9 cellular contexts compared by ENCODE assay signal in the genomic region with DNA sequence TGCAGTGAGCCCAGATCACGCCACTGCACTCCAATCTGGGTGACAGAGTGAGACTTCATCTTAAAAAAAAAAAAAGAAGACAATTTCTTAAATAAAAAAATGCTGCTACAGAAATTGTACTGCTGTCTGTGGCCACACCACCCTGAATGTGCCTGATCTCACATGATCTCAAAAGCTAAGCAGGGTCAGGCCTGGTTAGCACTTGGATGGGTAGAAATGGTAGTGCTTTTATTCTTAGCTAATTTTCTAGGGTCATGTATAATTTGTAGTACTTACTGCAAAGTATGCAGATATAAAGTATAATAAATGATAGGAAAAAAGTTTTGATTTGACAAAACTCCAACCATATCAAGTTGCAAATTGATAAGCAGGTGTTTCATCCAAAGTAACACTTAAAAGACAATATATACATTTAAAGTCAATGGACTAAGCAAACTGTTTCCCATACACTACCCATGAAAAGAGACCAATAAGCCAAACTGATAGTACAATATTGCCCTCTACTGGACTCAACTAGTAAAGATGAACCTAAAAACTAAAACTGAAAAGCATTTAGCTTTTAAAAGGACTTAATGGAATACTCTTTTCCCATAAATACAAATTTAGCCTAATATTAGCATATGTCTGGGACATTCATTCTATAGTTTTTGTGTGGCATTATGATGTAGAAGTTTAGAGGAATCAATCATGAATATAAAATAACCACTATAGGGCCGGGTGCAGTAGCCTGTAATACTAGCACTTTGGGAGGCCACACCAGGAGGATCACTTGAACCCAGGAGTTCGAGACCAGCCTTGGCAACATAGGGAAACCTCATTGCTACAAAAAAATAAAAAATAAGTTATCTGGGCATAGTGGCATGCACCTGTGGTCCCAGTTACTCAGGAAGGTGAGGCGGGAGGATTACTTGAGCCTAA. TPM values are rescaled to one million over a fixed set of nuclear protein-coding genes. Genes with fewer than 3 reads are reported as not detected.
DNase-seq lines count a peak whose midpoint lies in the region; ATAC-seq and TF ChIP-seq lines count a peak whose summit lies in the region.
"Had no signal": no experiment of that assay in that cellular context is flagged by ENCODE, and none has a peak within 500 bp of the region (broad histone marks: within the 10 kb centered on the region; RNA-seq: fewer than 3 reads in every experiment).

No MANE protein-coding gene starts in this region.

- H3K79me2 ChIP-seq in OCI-LY7 (ENCODE audit: insufficient read depth, low read depth, low read length): no peaks in the 10 kb centered on the region

- H3K9me2 ChIP-seq in OCI-LY7 (ENCODE audit: insufficient read depth, low read length): no peaks in the 10 kb centered on the region

- no peaks in the 10 kb centered on the region for H4K20me1 ChIP-seq in OCI-LY7 (ENCODE audit: insufficient read depth, low read length)

- POLR2A ChIA-PET in OCI-LY7 (lab: Charles Lee): interaction anchor here (0.6 to 1.8 kb wide), 7 partner anchors 16 to 194 kb away, joined by 3 to 13 read pairs (median 4); no protein-coding TSS in a partner anchor
- POLR2A ChIA-PET in naive thymus-derived CD4-positive, alpha-beta T cell (lab: Charles Lee): interaction anchor here (1.3 kb wide), 1 partner anchor 207 kb away, joined by 3 read pairs; no protein-coding TSS in a partner anchor

- H3K36me3 Mint-ChIP-seq in effector memory CD8-positive, alpha-beta T cell (ENCODE audit: insufficient read depth): no peaks in the 10 kb centered on the region
- H3K36me3 Mint-ChIP-seq in naive thymus-derived CD4-positive, alpha-beta T cell: peaks cover 0 to 4% (median 3%) of the 10 kb centered on the region in 5 donors

- intact Hi-C loops in heart right ventricle (cut with DNase I): loop anchor here in 9 of 10 donors (1.0 to 10.0 kb wide), 11 partner anchors 114 to 292 kb away; partner anchors contain the start of gene REL (in 1 of the 9)
- intact Hi-C loops in Right ventricle myocardium superior (cut with DNase I): loop anchor here (5.0 to 10.0 kb wide), 2 partner anchors 204 to 292 kb away; no protein-coding TSS in a partner anchor
- intact Hi-C loops in OCI-LY7 (cut with micrococcal nuclease; ENCODE audit: unreplicated experiment): loop anchor here (1.0 to 5.0 kb wide), 5 partner anchors 62 to 292 kb away; no protein-coding TSS in a partner anchor
- intact Hi-C loops in naive thymus-derived CD4-positive, alpha-beta T cell (cut with micrococcal nuclease): loop anchor here (1.0 to 5.0 kb wide), 7 partner anchors 34 to 292 kb away; partner anchors contain the start of gene REL (in 1 of the 2)
- intact Hi-C loops in head of caudate nucleus (cut with DNase I): loop anchor here (5.0 to 10.0 kb wide), 2 partner anchors 204 to 292 kb away; no protein-coding TSS in a partner anchor

- H3K27ac ChIP-seq in heart right ventricle (no peak overlapping the region), OCI-LY7 (ENCODE audit: low read depth, low read length, poor library complexity, severe bottlenecking) (peak overlapping the region; percentile 38)
- H3K27ac ChIP-seq in naive thymus-derived CD4-positive, alpha-beta T cell (ENCODE audit: low read depth, low read length): no peak overlapping the region

- CTCF ChIA-PET in OCI-LY7 (lab: Charles Lee; ENCODE audit: unreplicated experiment): interaction anchor here (0.8 to 1.7 kb wide), 4 partner anchors 12 to 193 kb away, joined by 3 to 9 read pairs (median 4); no protein-coding TSS in a partner anchor
- CTCF ChIA-PET in naive thymus-derived CD4-positive, alpha-beta T cell (lab: Charles Lee): interaction anchor here (0.5 to 9.0 kb wide), 22 partner anchors 9 to 291 kb away, joined by 3 to 108 read pairs (median 3); partner anchors contain the start of genes PEX13 and PUS10

- in situ Hi-C loops in KBM-7 (cut with MboI; ENCODE audit: low pct_unique_long_range_greater_than_20kb, low sequenced_read_pairs): loop anchor here (25.0 kb wide), 1 partner anchor 187 kb away; no protein-coding TSS in a partner anchor

- H3K27me3 Mint-ChIP-seq in effector memory CD8-positive, alpha-beta T cell: no peaks in the 10 kb centered on the region
- H3K27me3 Mint-ChIP-seq in naive thymus-derived CD4-positive, alpha-beta T cell: no peaks in the 10 kb centered on the region
- H3K27me3 Mint-ChIP-seq: stimulated activated naive CD8-positive, alpha-beta T cell treated with anti-CD3 and anti-CD28 coated beads, Interleukin-15, Interleukin-2, amounts not matched to agents 100 ng/mL and 50 ng/mL, for 24 hours had no signal

- H3K9me3 ChIP-seq in heart right ventricle (no peaks in the 10 kb centered on the region), OCI-LY7 (ENCODE audit: low read length) (no peaks in the 10 kb centered on the region)
- no peaks in the 10 kb centered on the region for H3K9me3 ChIP-seq in naive thymus-derived CD4-positive, alpha-beta T cell (ENCODE audit: control insufficient read depth in 2 of 3, low read length in 3 of 3)

- no TSS peak for BruUV-seq in OCI-LY7 (replicated peaks; lab: Mats Ljungman, UMichigan)

- WGBS in heart right ventricle, 2 donors: 83 to 85% methylated on average over 4 of the region's 4 CpGs

- TF ChIP-seq CTCF in heart right ventricle (IDR thresholded peaks at IDR 0.05): peak in 8 of 9 donors; percentile 40 to 79 (median 70)
- TF ChIP-seq CTCF in OCI-LY7 (conservative IDR thresholded peaks at IDR 0.05; ENCODE audit: low read length): peak; percentile 97

- H3K4me3 Mint-ChIP-seq in effector memory CD8-positive, alpha-beta T cell: no peak overlapping the region
- no peak overlapping the region for H3K4me3 Mint-ChIP-seq in naive thymus-derived CD4-positive, alpha-beta T cell
- H3K4me3 Mint-ChIP-seq: stimulated activated naive CD8-positive, alpha-beta T cell treated with anti-CD3 and anti-CD28 coated beads, Interleukin-15, Interleukin-2, amounts not matched to agents 100 ng/mL and 50 ng/mL, for 24 hours had no signal

- H3K4me3 ChIP-seq in heart right ventricle (no peak overlapping the region), OCI-LY7 (ENCODE audit: low read depth, low read length, poor library complexity, severe bottlenecking) (no peak overlapping the region)
- no peak overlapping the region for H3K4me3 ChIP-seq in naive thymus-derived CD4-positive, alpha-beta T cell (ENCODE audit: low read length)

- ATAC-seq in heart right ventricle (peak in 1 of 8 donors; percentile 56), Right ventricle myocardium superior (ENCODE audit: poor library complexity) (no peak), GM18873 (IDR thresholded peaks at IDR 0.05; ENCODE audit: low FRiP score, unreplicated experiment) (no peak)
- peak; percentile 83 for ATAC-seq in effector memory CD8-positive, alpha-beta T cell (replicated peaks)
- peak; percentile 91 for ATAC-seq in naive thymus-derived CD4-positive, alpha-beta T cell

- no peak overlapping the region for H3K27ac Mint-ChIP-seq in effector memory CD8-positive, alpha-beta T cell
- no peak overlapping the region for H3K27ac Mint-ChIP-seq in naive thymus-derived CD4-positive, alpha-beta T cell
- H3K27ac Mint-ChIP-seq: stimulated activated naive CD8-positive, alpha-beta T cell treated with anti-CD3 and anti-CD28 coated beads, Interleukin-15, Interleukin-2, amounts not matched to agents 100 ng/mL and 50 ng/mL, for 24 hours had no signal

- 0 out of 2 replicates have a peak overlapping the region, but pooled peaks have one; percentile 8 for H2AFZ ChIP-seq in OCI-LY7 (ENCODE audit: low read length)

- H3K36me3 ChIP-seq in heart right ventricle (peaks cover 0 to 7% (median 0%) of the 10 kb centered on the region in 9 donors), OCI-LY7 (ENCODE audit: insufficient read depth, low read length) (no peaks in the 10 kb centered on the region)
- H3K36me3 ChIP-seq in naive thymus-derived CD4-positive, alpha-beta T cell (ENCODE audit: control insufficient read depth in 2 of 3, insufficient read depth in 3 of 3, low read length in 3 of 3): no peaks in the 10 kb centered on the region

- H3K4me1 ChIP-seq in heart right ventricle (peaks cover 0 to 11% (median 0%) of the 10 kb centered on the region in 9 donors), OCI-LY7 (ENCODE audit: insufficient read depth, low read length, poor library complexity, severe bottlenecking) (peaks cover 53% of the 10 kb centered on the region)
- no peaks in the 10 kb centered on the region for H3K4me1 ChIP-seq in naive thymus-derived CD4-positive, alpha-beta T cell (ENCODE audit: control insufficient read depth in 2 of 2, insufficient read depth in 2 of 2, low read length in 2 of 2)

- no peaks in the 10 kb centered on the region for H3K9me3 Mint-ChIP-seq in effector memory CD8-positive, alpha-beta T cell
- H3K9me3 Mint-ChIP-seq in naive thymus-derived CD4-positive, alpha-beta T cell: no peaks in the 10 kb centered on the region
- H3K9me3 Mint-ChIP-seq: stimulated activated naive CD8-positive, alpha-beta T cell treated with anti-CD3 and anti-CD28 coated beads, Interleukin-15, Interleukin-2, amounts not matched to agents 100 ng/mL and 50 ng/mL, for 24 hours had no signal

- H3K27me3 ChIP-seq in heart right ventricle: no peaks in the 10 kb centered on the region
- H3K27me3 ChIP-seq in naive thymus-derived CD4-positive, alpha-beta T cell (ENCODE audit: control insufficient read depth in 2 of 2, insufficient read depth in 2 of 2, low read length in 2 of 2): no peaks in the 10 kb centered on the region

- H3K4me2 ChIP-seq in OCI-LY7 (ENCODE audit: low read length): 0 out of 2 replicates have a peak overlapping the region, but pooled peaks have one; percentile 4

- H3K4me1 Mint-ChIP-seq in effector memory CD8-positive, alpha-beta T cell (ENCODE audit: low read depth in 2 of 2): no peaks in the 10 kb centered on the region
- no peaks in the 10 kb centered on the region for H3K4me1 Mint-ChIP-seq in naive thymus-derived CD4-positive, alpha-beta T cell

- DNase-seq in heart right ventricle (no peak), Right ventricle myocardium superior (no peak), KBM-7 (peak; percentile 78), OCI-LY7 (ENCODE audit: low spot score) (peak; percentile 82), head of caudate nucleus (no peak)
- peak; percentile 25 to 33 (median 32) for DNase-seq in effector memory CD8-positive, alpha-beta T cell
- peak in 7 of 9 donors; percentile 13 to 63 (median 52) for DNase-seq in naive thymus-derived CD4-positive, alpha-beta T cell

RNA-seq across cellular contexts. Expression of gene PEX13, which starts 18.6 kb away (rescaled TPM):
- 10 to 100 TPM; 21.9 to 27.8 (median 24.5) TPM for total RNA-seq in heart right ventricle
- 10 to 100 TPM; 11.9 to 12.4 TPM for polyA plus RNA-seq in heart right ventricle
- total RNA-seq in Right ventricle myocardium superior: 19.5 TPM
- 18.9 and 20.3 TPM in 2 replicates for total RNA-seq in OCI-LY7 (2014; rRNA removed; shearing (Covaris generic))
- 23.4 and 27.6 TPM in 2 replicates for total RNA-seq in OCI-LY7 (2022)
- total RNA-seq in naive thymus-derived CD4-positive, alpha-beta T cell: 10 to 100 TPM in 4 of 5 experiments, 1 to 10 TPM in 1; 7.2 to 23.6 (median 17.8) TPM
- 10 to 100 TPM; 15.0 to 15.8 TPM for polyA plus RNA-seq in naive thymus-derived CD4-positive, alpha-beta T cell

RNA-seq across cellular contexts. Expression of gene PUS10, which starts 19.2 kb away (rescaled TPM):
- total RNA-seq in heart right ventricle (1 to 10 TPM; 3.2 to 5.5 (median 4.7) TPM), Right ventricle myocardium superior (5.0 TPM), OCI-LY7 (2022) (7.5 and 8.6 TPM in 2 replicates)
- polyA plus RNA-seq in heart right ventricle: 1 to 10 TPM; 1.5 to 2.9 TPM
- 3.3 and 5.6 TPM in 2 replicates for total RNA-seq in OCI-LY7 (2014; rRNA removed; shearing (Covaris generic))
- total RNA-seq in naive thymus-derived CD4-positive, alpha-beta T cell: 1 to 10 TPM; 4.6 to 9.1 (median 5.4) TPM
- polyA plus RNA-seq in naive thymus-derived CD4-positive, alpha-beta T cell: 1 to 10 TPM; 3.2 to 3.4 TPM

Comparison
In these comparisons a context has a peak if more than half of its experiments do, and no peak if none do; other contexts are left out.
1. ATAC-seq: peak in effector memory CD8-positive, alpha-beta T cell (single experiment) and naive thymus-derived CD4-positive, alpha-beta T cell (single experiment); none in Right ventricle myocardium superior (single experiment) and GM18873 (single experiment).
2. DNase-seq: peak in KBM-7 (single experiment), OCI-LY7 (single experiment), effector memory CD8-positive, alpha-beta T cell (3 of 3) and naive thymus-derived CD4-positive, alpha-beta T cell (7 of 9); none in heart right ventricle (0 of 2), Right ventricle myocardium superior (single experiment) and head of caudate nucleus (0 of 42).